ENCODE assay signal across 17 cellular contexts in genomic region chr6:48449002-48449401, GRCh38.
DNase-seq lines count a peak whose midpoint lies in the region; ATAC-seq, FAIRE-seq and TF ChIP-seq lines count a peak whose summit lies in the region.
"Had no signal": no experiment of that assay in that cellular context is flagged by ENCODE, and none has a peak within 500 bp of the region (broad histone marks: within the 10 kb centered on the region; RNA-seq: fewer than 3 reads in every experiment).

No MANE protein-coding gene starts in this region.

- no peak for ATAC-seq in SK-N-SH treated with all-trans-retinoic acid at 6 μM for 48 hours
- ATAC-seq: activated T-helper 17 cell treated with anti-CD3 and anti-CD28 coated beads, Interleukin-2, amount 50 U/mL, for 72 hours had no signal

- TF ChIP-seq CTCF in SK-N-SH (IDR thresholded peaks at IDR 0.05) (peak; percentile 34), OCI-LY3 (IDR thresholded peaks at IDR 0.05; ENCODE audit: low read depth, low read length) (peak; percentile 22; the same call in 1 of the 2 replicates), epithelial cell of proximal tubule (conservative IDR thresholded peaks at IDR 0.05; ENCODE audit: low read depth, low read length) (peak; percentile 47), kidney (IDR thresholded peaks at IDR 0.05; ENCODE audit: borderline replicate concordance, extremely low read depth, insufficient read depth) (no peak)

- POLR2A ChIA-PET in SK-N-SH (lab: Yijun Ruan, JAX) = no interaction called here

- H3K36me3 ChIP-seq in SK-N-SH (replicated peaks in 1 of 2; ENCODE audit: control insufficient read depth in 1 of 2, insufficient read depth in 2 of 2, low read length in 1 of 2) (no peaks in the 10 kb centered on the region), OCI-LY3 (replicated peaks; ENCODE audit: low read depth, low read length) (no peaks in the 10 kb centered on the region), kidney (ENCODE audit: control insufficient read depth in 1 of 2, insufficient read depth in 2 of 2, low read length in 2 of 2) (no peaks in the 10 kb centered on the region)

- intact Hi-C loops in kidney (cut with DNase I) = no loop called here

- H3K9me3 ChIP-seq in SK-N-SH (no peaks in the 10 kb centered on the region), OCI-LY3 (ENCODE audit: insufficient read depth, low read length) (no peaks in the 10 kb centered on the region), kidney (ENCODE audit: control insufficient read depth in 1 of 2, low read length in 2 of 2) (no peaks in the 10 kb centered on the region)

- FAIRE-seq in kidney (lab: Jason Lieb, UNC) = no peak
- FAIRE-seq: colon, GM19239, urothelium cell line had no signal

- no peak for TF ChIP-seq RAD21 in SK-N-SH (IDR thresholded peaks at IDR 0.05; ENCODE audit: low read length)

- H3K79me2 ChIP-seq in SK-N-SH (ENCODE audit: insufficient read depth) = no peaks in the 10 kb centered on the region
- no peaks in the 10 kb centered on the region for H3K79me2 ChIP-seq in OCI-LY3 (ENCODE audit: low read length)

- H3K9me2 ChIP-seq in SK-N-SH = no peaks in the 10 kb centered on the region

- CTCF ChIA-PET in SK-N-SH (lab: Yijun Ruan, JAX) = no interaction called here

- H3K27ac ChIP-seq in SK-N-SH (ENCODE audit: low read depth in 2 of 2, low read length in 1 of 2) (no peak overlapping the region), OCI-LY3 (ENCODE audit: low read length) (no peak overlapping the region), kidney (ENCODE audit: low read depth in 2 of 2, low read length in 2 of 2) (no peak overlapping the region)

- 61% methylated on average over 2 of the region's 2 CpGs for WGBS in SK-N-SH (ENCODE audit: low lambda C conversion rate)

- DNase-seq in SK-N-SH (no peak), epithelial cell of proximal tubule (ENCODE audit: low read depth) (no peak), skeletal muscle cell (ENCODE audit: low read depth) (peak; percentile 6), NCI-H2227 (lab: John Stamatoyannopoulos, UW; ENCODE audit: unreplicated experiment) (no peak), kidney (no peak), NCI-H2029 (lab: John Stamatoyannopoulos, UW) (no peak)
- DNase-seq: activated CD8-positive, alpha-beta memory T cell treated with anti-CD3 and anti-CD28 coated beads for 24 hours; erythroblast; KBM-7; NCI-H446 treated with DMSO at 0.1 percent for 48 hours; OCI-M1 had no signal

- H3F3A ChIP-seq in SK-N-SH (replicated peaks; ENCODE audit: insufficient read depth) = no peaks in the 10 kb centered on the region

- no peaks in the 10 kb centered on the region for H4K20me1 ChIP-seq in SK-N-SH (ENCODE audit: insufficient read depth)
- H4K20me1 ChIP-seq in OCI-LY3 (ENCODE audit: insufficient read depth, low read length) = no peaks in the 10 kb centered on the region

- H3K9ac ChIP-seq in SK-N-SH = no peak overlapping the region
- H3K9ac ChIP-seq in OCI-LY3 (ENCODE audit: low read length) = no peak overlapping the region
- no peak overlapping the region for H3K9ac ChIP-seq in kidney (ENCODE audit: low read length in 2 of 2)

- TF ChIP-seq EP300 in SK-N-SH (IDR thresholded peaks at IDR 0.05; ENCODE audit: borderline replicate concordance in 1 of 2, low read depth in 1 of 2, low read length in 1 of 2) = no peak

- H3K4me3 ChIP-seq in SK-N-SH (ENCODE audit: low read depth in 2 of 2, low read length in 1 of 2) (no peak overlapping the region), OCI-LY3 (ENCODE audit: low read length) (no peak overlapping the region), epithelial cell of proximal tubule (ENCODE audit: low read depth, low read length) (no peak overlapping the region), skeletal muscle cell (ENCODE audit: low read depth, low read length) (no peak overlapping the region), kidney (ENCODE audit: low read length in 2 of 2) (no peak overlapping the region)

- H2AFZ ChIP-seq in SK-N-SH (ENCODE audit: low read depth) = no peak overlapping the region
- no peak overlapping the region for H2AFZ ChIP-seq in OCI-LY3 (ENCODE audit: low read depth, low read length)

- no peak overlapping the region for H3K4me2 ChIP-seq in SK-N-SH
- H3K4me2 ChIP-seq in OCI-LY3 (ENCODE audit: low read length) = no peak overlapping the region

- H3K27me3 ChIP-seq in SK-N-SH (ENCODE audit: insufficient read depth) = no peaks in the 10 kb centered on the region
- H3K27me3 ChIP-seq in OCI-LY3 (ENCODE audit: low read depth, low read length) = no peaks in the 10 kb centered on the region

- no peaks in the 10 kb centered on the region for H3K4me1 ChIP-seq in SK-N-SH (ENCODE audit: control insufficient read depth in 1 of 2, insufficient read depth in 2 of 2, low read depth in 1 of 2, low read length in 1 of 2)
- no peaks in the 10 kb centered on the region for H3K4me1 ChIP-seq in OCI-LY3 (ENCODE audit: low read length)
- H3K4me1 ChIP-seq in kidney (ENCODE audit: control insufficient read depth in 1 of 2, insufficient read depth in 1 of 2, low read depth in 1 of 2, low read length in 2 of 2) = no peaks in the 10 kb centered on the region

TF ChIP-seq in SK-N-SH, 30 proteins besides CTCF, POLR2A, EP300 and RAD21 (continues in another document):
- TF ChIP-seq TEAD4 (IDR thresholded peaks at IDR 0.05; ENCODE audit: borderline replicate concordance, insufficient read depth) = no peak
- no peak for TF ChIP-seq GABPA (IDR thresholded peaks at IDR 0.05; ENCODE audit: low read depth)
- TF ChIP-seq RFX5 (IDR thresholded peaks at IDR 0.05; ENCODE audit: low read length) = no peak
- no peak for TF ChIP-seq IRF3 (IDR thresholded peaks at IDR 0.05; ENCODE audit: low read depth, low read length)
- no peak for TF ChIP-seq SIN3A (IDR thresholded peaks at IDR 0.05; ENCODE audit: borderline replicate concordance, low read depth, low read length)
- TF ChIP-seq NFIC (IDR thresholded peaks at IDR 0.05; ENCODE audit: borderline replicate concordance) = no peak
- TF ChIP-seq TAF1 (IDR thresholded peaks at IDR 0.05; ENCODE audit: borderline replicate concordance, low read depth, low read length) = no peak
- no peak for TF ChIP-seq POLR2AphosphoS5 (IDR thresholded peaks at IDR 0.05; ENCODE audit: low read depth, low read length)
- TF ChIP-seq CHD2 (IDR thresholded peaks at IDR 0.05; ENCODE audit: low read length, partially characterized antibody) = no peak

TF ChIP-seq in SK-N-SH treated with all-trans-retinoic acid at 6 μM for 48 hours, 23 proteins besides CTCF, POLR2A, EP300 and RAD21:
- TF ChIP-seq ZFP3 (CRISPR knock-in tag; IDR thresholded peaks at IDR 0.05) (no peak), OSR1 (CRISPR knock-in tag; IDR thresholded peaks at IDR 0.05) (no peak), ZNF8 (CRISPR knock-in tag; IDR thresholded peaks at IDR 0.05) (no peak), CSDC2 (CRISPR knock-in tag; IDR thresholded peaks at IDR 0.05) (no peak), TCF4 (CRISPR knock-in tag; IDR thresholded peaks at IDR 0.05; ENCODE audit: borderline replicate concordance) (no peak), GLIS3 (CRISPR knock-in tag; IDR thresholded peaks at IDR 0.05) (no peak), ISL1 (CRISPR knock-in tag; IDR thresholded peaks at IDR 0.05) (no peak), ZC3H10 (CRISPR knock-in tag; IDR thresholded peaks at IDR 0.05) (no peak), BACH2 (CRISPR knock-in tag; IDR thresholded peaks at IDR 0.05; ENCODE audit: borderline replicate concordance) (no peak), ARNTL (CRISPR knock-in tag; IDR thresholded peaks at IDR 0.05; ENCODE audit: borderline replicate concordance, low read depth) (no peak), CSRNP3 (CRISPR knock-in tag; IDR thresholded peaks at IDR 0.05) (no peak), RARB (CRISPR knock-in tag; IDR thresholded peaks at IDR 0.05) (no peak), ZNF70 (CRISPR knock-in tag; IDR thresholded peaks at IDR 0.05) (no peak), ZNF565 (CRISPR knock-in tag; conservative IDR thresholded peaks at IDR 0.05; ENCODE audit: low read depth) (no peak)
- TF ChIP-seq, protein P1, sequence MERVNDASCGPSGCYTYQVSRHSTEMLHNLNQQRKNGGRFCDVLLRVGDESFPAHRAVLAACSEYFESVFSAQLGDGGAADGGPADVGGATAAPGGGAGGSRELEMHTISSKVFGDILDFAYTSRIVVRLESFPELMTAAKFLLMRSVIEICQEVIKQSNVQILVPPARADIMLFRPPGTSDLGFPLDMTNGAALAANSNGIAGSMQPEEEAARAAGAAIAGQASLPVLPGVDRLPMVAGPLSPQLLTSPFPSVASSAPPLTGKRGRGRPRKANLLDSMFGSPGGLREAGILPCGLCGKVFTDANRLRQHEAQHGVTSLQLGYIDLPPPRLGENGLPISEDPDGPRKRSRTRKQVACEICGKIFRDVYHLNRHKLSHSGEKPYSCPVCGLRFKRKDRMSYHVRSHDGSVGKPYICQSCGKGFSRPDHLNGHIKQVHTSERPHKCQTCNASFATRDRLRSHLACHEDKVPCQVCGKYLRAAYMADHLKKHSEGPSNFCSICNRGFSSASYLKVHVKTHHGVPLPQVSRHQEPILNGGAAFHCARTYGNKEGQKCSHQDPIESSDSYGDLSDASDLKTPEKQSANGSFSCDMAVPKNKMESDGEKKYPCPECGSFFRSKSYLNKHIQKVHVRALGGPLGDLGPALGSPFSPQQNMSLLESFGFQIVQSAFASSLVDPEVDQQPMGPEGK (CRISPR knock-in tag; IDR thresholded peaks at IDR 0.05; ENCODE audit: borderline replicate concordance) = no peak
